In genomic region chr1:160453443-160453842, GRCh38 we compare ENCODE assay signal across 11 cellular contexts. TPM values are rescaled to one million over a fixed set of nuclear protein-coding genes. Genes with fewer than 3 reads are reported as not detected.
A peak's percentile ranks its signal among the peaks of the same experiment; 100 is the strongest.
DNase-seq lines count a peak whose midpoint lies in the region; ATAC-seq, FAIRE-seq and TF ChIP-seq lines count a peak whose summit lies in the region.
"Had no signal": no experiment of that assay in that cellular context is flagged by ENCODE, and none has a peak within 500 bp of the region (broad histone marks: within the 10 kb centered on the region; RNA-seq: fewer than 3 reads in every experiment).

No MANE protein-coding gene starts in this region.

- no peaks in the 10 kb centered on the region for H3K9me3 ChIP-seq in H9 (ENCODE audit: control insufficient read depth, low read depth, low read length)
- no peaks in the 10 kb centered on the region for H3K9me3 ChIP-seq in vagina
- H3K9me3 ChIP-seq: Caco-2 had no signal

- no peak overlapping the region for H2BK15ac ChIP-seq in H9 (ENCODE audit: low read depth, low read length)

- H3K27me3 ChIP-seq in H9 (ENCODE audit: insufficient read depth, low read length) = no peaks in the 10 kb centered on the region
- no peaks in the 10 kb centered on the region for H3K27me3 ChIP-seq in vagina

- no peak overlapping the region for H4K5ac ChIP-seq in H9 (ENCODE audit: insufficient read length, low read depth, low read length)

- no peak overlapping the region for H4K91ac ChIP-seq in H9 (ENCODE audit: insufficient read length, low read depth, low read length)

- no peak overlapping the region for H2BK20ac ChIP-seq in H9 (ENCODE audit: low read depth, low read length, poor library complexity, severe bottlenecking)

- no peak overlapping the region for H3K14ac ChIP-seq in H9 (ENCODE audit: insufficient read depth, low read length)

- H3K27ac ChIP-seq in H9 (ENCODE audit: insufficient read length, low read depth, low read length) = no peak overlapping the region
- no peak overlapping the region for H3K27ac ChIP-seq in vagina

- H3K27ac Mint-ChIP-seq in activated naive CD4-positive, alpha-beta T cell treated with anti-CD3 and anti-CD28 coated beads, Interleukin-2, amount 50 U/mL, for 24 hours = peak overlapping the region; percentile 94
- H3K27ac Mint-ChIP-seq in H9 = no peak overlapping the region

- H3K56ac ChIP-seq in H9 (ENCODE audit: insufficient read length, low read depth, low read length) = no peak overlapping the region

- H2AK5ac ChIP-seq in H9 (ENCODE audit: insufficient read length, low read length) = no peak overlapping the region

- no peaks in the 10 kb centered on the region for H3K27me3 Mint-ChIP-seq in activated naive CD4-positive, alpha-beta T cell treated with anti-CD3 and anti-CD28 coated beads, Interleukin-2, amount 50 U/mL, for 24 hours
- H3K27me3 Mint-ChIP-seq in H9 (ENCODE audit: low read depth) = no peaks in the 10 kb centered on the region; the same call in 1 of the 2 replicates

- peaks cover 7% of the 10 kb centered on the region for H3K9me3 Mint-ChIP-seq in activated naive CD4-positive, alpha-beta T cell treated with anti-CD3 and anti-CD28 coated beads, Interleukin-2, amount 50 U/mL, for 24 hours
- H3K9me3 Mint-ChIP-seq in H9 = no peaks in the 10 kb centered on the region

- H3K4me3 ChIP-seq in vagina = no peak overlapping the region

- no peak overlapping the region for H3T11ph ChIP-seq in H9 (ENCODE audit: low read length)

- H3K36me3 Mint-ChIP-seq in activated naive CD4-positive, alpha-beta T cell treated with anti-CD3 and anti-CD28 coated beads, Interleukin-2, amount 50 U/mL, for 24 hours = peaks cover 1% of the 10 kb centered on the region
- H3K36me3 Mint-ChIP-seq in H9 (ENCODE audit: insufficient read depth in 1 of 3, low read depth in 3 of 3) = no peaks in the 10 kb centered on the region

- H3K4ac ChIP-seq in H9 (ENCODE audit: low read depth, low read length) = no peak overlapping the region

- H2BK12ac ChIP-seq in H9 (ENCODE audit: insufficient read length, low read depth, low read length) = no peak overlapping the region

- no peaks in the 10 kb centered on the region for H3K79me1 ChIP-seq in H9 (ENCODE audit: insufficient read depth, low read depth, low read length, poor library complexity, severe bottlenecking)

- intact Hi-C loops in vagina (cut with DNase I) = no loop called here

- no peaks in the 10 kb centered on the region for H3K36me3 ChIP-seq in vagina

- H4K8ac ChIP-seq in H9 (replicated peaks; ENCODE audit: insufficient read length, low read depth, low read length) = no peak overlapping the region

- H3K23ac ChIP-seq in H9 (ENCODE audit: insufficient read length, low read depth, low read length) = no peak overlapping the region

- no peak overlapping the region for H2BK120ac ChIP-seq in H9 (ENCODE audit: low read depth, low read length, poor library complexity, severe bottlenecking)

- H3K4me2 ChIP-seq in H9 (ENCODE audit: insufficient read depth, insufficient read length, low read length) = no peak overlapping the region

- H2BK5ac ChIP-seq in H9 (ENCODE audit: insufficient read length, low read length) = no peak overlapping the region

- TF ChIP-seq POLR2A in GM12891 (IDR thresholded peaks at IDR 0.05; ENCODE audit: low read depth, low read length) (no peak), vagina (IDR thresholded peaks at IDR 0.05) (no peak)

- H3K79me2 ChIP-seq in H9 (ENCODE audit: insufficient read depth, low read length) = no peaks in the 10 kb centered on the region

- peak; percentile 97 for FAIRE-seq in GM12891 (lab: Jason Lieb, UNC)

- no peak overlapping the region for H3K18ac ChIP-seq in H9 (ENCODE audit: insufficient read length, low read depth, low read length)

- no peak overlapping the region for H2AFZ ChIP-seq in H9 (ENCODE audit: low read length)

- H3K23me2 ChIP-seq in H9 (ENCODE audit: insufficient read length, low read depth, low read length, poor library complexity, severe bottlenecking) = no peaks in the 10 kb centered on the region

- H3K4me1 Mint-ChIP-seq in activated naive CD4-positive, alpha-beta T cell treated with anti-CD3 and anti-CD28 coated beads, Interleukin-2, amount 50 U/mL, for 24 hours = peaks cover 78% of the 10 kb centered on the region
- no peaks in the 10 kb centered on the region for H3K4me1 Mint-ChIP-seq in H9

- H4K20me1 ChIP-seq in H9 (ENCODE audit: control insufficient read depth, insufficient read depth, insufficient read length) = no peaks in the 10 kb centered on the region

- DNase-seq in GM12891 (ENCODE audit: insufficient read length, low spot score) (no peak), left lobe of liver (ENCODE audit: low spot score) (no peak), H9 (no peak), vagina (ENCODE audit: extremely low spot score in 2 of 2) (no peak), nucleus accumbens (lab: John Stamatoyannopoulos, UW) (no peak)
- DNase-seq: activated CD4-positive, CD25-positive, alpha-beta regulatory T cell; Caco-2; NCI-H2081 treated with DMSO at 0.1 percent for 48 hours had no signal

- H3K9ac ChIP-seq in H9 (ENCODE audit: extremely low read depth, insufficient read length, low read length) = no peak overlapping the region

- peak overlapping the region; percentile 71 for H3K4me3 Mint-ChIP-seq in activated naive CD4-positive, alpha-beta T cell treated with anti-CD3 and anti-CD28 coated beads, Interleukin-2, amount 50 U/mL, for 24 hours
- H3K4me3 Mint-ChIP-seq in H9 = no peak overlapping the region

- TF ChIP-seq CTCF in H9 (conservative IDR thresholded peaks at IDR 0.05) (no peak), vagina (IDR thresholded peaks at IDR 0.05) (no peak)

- WGBS in H9 (ENCODE audit: extremely low coverage, insufficient read length, low lambda C conversion rate) = no CpG with 5 or more reads among the region's 7 CpGs

- ATAC-seq in GM19023 (IDR thresholded peaks at IDR 0.05; ENCODE audit: unreplicated experiment) = peak; percentile 44
- ATAC-seq in HG03045 (IDR thresholded peaks at IDR 0.05; ENCODE audit: unreplicated experiment) = peak; percentile 43
- no peak for ATAC-seq in left lobe of liver

- H3K4me1 ChIP-seq in H9 (ENCODE audit: insufficient read depth, low read length) (no peaks in the 10 kb centered on the region), vagina (no peaks in the 10 kb centered on the region)
- H3K4me1 ChIP-seq: Caco-2 had no signal

TF ChIP-seq in GM12891, 5 proteins besides CTCF, POLR2A, EP300 and RAD21:
- 0 out of 2 replicates have a peak, but pooled peaks have one; percentile 28 for TF ChIP-seq TAF1 (IDR thresholded peaks at IDR 0.05; ENCODE audit: low read depth, low read length)
- no peak for TF ChIP-seq POU2F2 (IDR thresholded peaks at IDR 0.05; ENCODE audit: low read depth, low read length)

RNA-seq across cellular contexts. Expression of gene VANGL2, which starts 53.1 kb away (rescaled TPM):
- polyA plus RNA-seq in GM12891 (2012; ENCODE audit: low read depth, missing spikeins) = 0.78 TPM
- total RNA-seq in left lobe of liver (0.20 TPM), H9 (2021) (57.7 and 58.5 TPM in 2 replicates), vagina (11.0 TPM)

Comparison
In these comparisons a context has a peak if more than half of its experiments do, and no peak if none do; other contexts are left out.
1. RNA of gene VANGL2, which starts 53.1 kb away (total RNA-seq): 57.7 to 58.5 TPM in H9 and 11.0 TPM in vagina (single experiment); 0.20 TPM in left lobe of liver (single experiment); every median in the first group is over 10 times any median in the second.